ENCODE assay signal across 19 cellular contexts in the genomic region with DNA sequence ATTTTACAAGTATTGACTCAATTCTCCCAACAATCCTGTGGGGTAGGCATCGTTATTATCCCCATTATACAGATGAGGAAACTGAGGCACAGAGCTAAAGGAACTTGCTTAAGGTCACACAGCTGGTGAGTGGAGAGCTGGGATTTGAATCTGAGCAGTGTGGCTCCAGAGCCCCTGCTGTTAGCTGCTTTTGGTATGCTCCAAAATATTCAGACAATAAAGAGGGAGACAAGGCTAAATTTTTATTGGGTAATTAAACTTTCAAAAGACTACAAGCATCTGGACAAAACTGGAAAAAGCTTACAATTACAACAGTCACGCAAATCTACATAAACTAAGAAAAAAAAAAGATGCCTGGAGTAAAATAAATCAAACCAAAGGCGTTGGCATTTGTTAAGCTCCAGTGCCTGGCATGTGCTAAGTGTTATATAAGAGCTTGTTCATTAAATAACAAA. TPM values are rescaled to one million over a fixed set of nuclear protein-coding genes. Genes with fewer than 3 reads are reported as not detected.
DNase-seq lines count a peak whose midpoint lies in the region; ATAC-seq, FAIRE-seq and TF ChIP-seq lines count a peak whose summit lies in the region.
"Had no signal": no experiment of that assay in that cellular context is flagged by ENCODE, and none has a peak within 500 bp of the region (broad histone marks: within the 10 kb centered on the region; RNA-seq: fewer than 3 reads in every experiment).

No MANE protein-coding gene starts in this region.

- no peak overlapping the region for H3K9ac ChIP-seq in HUES48 (ENCODE audit: low read depth, low read length)
- H3K9ac ChIP-seq in H1 (replicated peaks in 1 of 4; ENCODE audit: extremely low read depth in 1 of 4, low read depth in 3 of 4, low read length in 3 of 4), result no peak overlapping the region
- H3K9ac ChIP-seq: KMS-11 had no signal

- H2AFZ ChIP-seq in H1 (ENCODE audit: low read length), result no peak overlapping the region

- no peak for TF ChIP-seq RAD21 in H1 (IDR thresholded peaks at IDR 0.05 in 1 of 2, conservative IDR thresholded peaks at IDR 0.05 in 1 of 2; ENCODE audit: low read depth in 2 of 2, low read length in 2 of 2)

- H2BK15ac ChIP-seq in H1 (ENCODE audit: low read length), result no peak overlapping the region

- no peak overlapping the region for H3K56ac ChIP-seq in H1 (replicated peaks; ENCODE audit: insufficient read length, low read depth, low read length)

- no peaks in the 10 kb centered on the region for H3K79me1 ChIP-seq in H1 (ENCODE audit: low read depth, low read length)

- H3K9me3 ChIP-seq in A673 (ENCODE audit: low read depth, low read length, poor library complexity, severe bottlenecking) (no peaks in the 10 kb centered on the region), HUES48 (ENCODE audit: control insufficient read depth, insufficient read depth, low read length) (no peaks in the 10 kb centered on the region), H1 (ENCODE audit: insufficient read depth in 2 of 2, low read depth in 1 of 2, low read length in 1 of 2) (no peaks in the 10 kb centered on the region)

- no peak for TF ChIP-seq EP300 in H1 (IDR thresholded peaks at IDR 0.05; ENCODE audit: borderline replicate concordance in 1 of 2, low read depth in 2 of 2, low read length in 2 of 2)

- 88% methylated on average over 3 of the region's 3 CpGs; no CpG with 5 or more reads in 1 of the 2 experiments for whole genome bisulfite sequencing in H1 (ENCODE audit: extremely low coverage in 1 of 2, insufficient coverage in 1 of 2, insufficient read length in 1 of 2, insufficient replicate concordance in 2 of 2, low coverage in 1 of 2, low lambda C conversion rate in 2 of 2, missing lambda C conversion rate in 1 of 2), 2 experiments

- no peak overlapping the region for H3K4me3 Mint-ChIP-seq in activated CD8-positive, alpha-beta T cell treated with anti-CD3 and anti-CD28 coated beads, Interleukin-2, amount 10 ng/mL, durations not matched to agents 7 days and 5 days
- H3K4me3 Mint-ChIP-seq: nephron progenitor cell; T-helper 2 cell treated with Interferon-gamma antibody and Interleukin-4, amounts not matched to agents 5 μg/mL and 100 μg/mL, for 36 hours had no signal

- H3K36me3 ChIP-seq in A673 (ENCODE audit: insufficient read depth, low read length, poor library complexity, severe bottlenecking) (no peaks in the 10 kb centered on the region), HUES48 (ENCODE audit: control insufficient read depth, insufficient read depth, low read length) (no peaks in the 10 kb centered on the region), H1 (ENCODE audit: control insufficient read depth in 2 of 4, insufficient read depth in 4 of 4, low read length in 3 of 4) (no peaks in the 10 kb centered on the region)

- no peak overlapping the region for H3K27ac Mint-ChIP-seq in activated CD8-positive, alpha-beta T cell treated with anti-CD3 and anti-CD28 coated beads, Interleukin-2, amount 10 ng/mL, durations not matched to agents 7 days and 5 days
- H3K27ac Mint-ChIP-seq: nephron progenitor cell; T-helper 2 cell treated with Interferon-gamma antibody and Interleukin-4, amounts not matched to agents 5 μg/mL and 100 μg/mL, for 36 hours had no signal

- H3K27me3 Mint-ChIP-seq in activated CD8-positive, alpha-beta T cell treated with anti-CD3 and anti-CD28 coated beads, Interleukin-2, amount 10 ng/mL, durations not matched to agents 7 days and 5 days (ENCODE audit: low read depth), result no peaks in the 10 kb centered on the region

- no peak overlapping the region for H2BK12ac ChIP-seq in H1 (ENCODE audit: low read depth, low read length)

- no peak for ATAC-seq in HG03196 (IDR thresholded peaks at IDR 0.05; ENCODE audit: unreplicated experiment)
- ATAC-seq in activated CD8-positive, alpha-beta T cell treated with anti-CD3 and anti-CD28 coated beads, Interleukin-2, amount 10 ng/mL, durations not matched to agents 7 days and 5 days, result no peak

- no peak overlapping the region for H4K5ac ChIP-seq in H1 (ENCODE audit: insufficient read length, low read depth, low read length)

- no peak overlapping the region for H3K27ac ChIP-seq in A673 (ENCODE audit: low read depth, low read length, poor library complexity, severe bottlenecking)
- peak overlapping the region; percentile 43 for H3K27ac ChIP-seq in HUES48 (ENCODE audit: low read depth, low read length)
- H3K27ac ChIP-seq in H1 (ENCODE audit: low read depth, low read length), result no peak overlapping the region
- H3K27ac ChIP-seq: KMS-11 had no signal

- peaks cover 0 to 2% of the 10 kb centered on the region in 2 experiments for H4K20me1 ChIP-seq in H1 (replicated peaks in 1 of 2; ENCODE audit: control insufficient read depth in 1 of 2, insufficient read depth in 2 of 2, low read length in 2 of 2)

- no peak overlapping the region for H2BK20ac ChIP-seq in H1 (ENCODE audit: low read length)

- H3K4me3 ChIP-seq in A673 (ENCODE audit: low read depth, low read length, poor library complexity, severe bottlenecking) (no peak overlapping the region), HUES48 (ENCODE audit: low read depth, low read length) (no peak overlapping the region), H1 (ENCODE audit: extremely low read depth in 1 of 4, insufficient read depth in 2 of 4, low read depth in 3 of 4, low read length in 4 of 4) (no peak overlapping the region)

- POLR2A ChIA-PET in A673 (lab: Charles Lee; ENCODE audit: low non-redundant PET) (no interaction called here), H1 (lab: Charles Lee; ENCODE audit: partially characterized antibody) (interaction anchor here (2.4 kb wide), 1 partner anchor 98 kb away, joined by 9 read pairs; no protein-coding TSS in a partner anchor)
- POLR2A ChIA-PET in activated CD8-positive, alpha-beta T cell treated with anti-CD3 and anti-CD28 coated beads, Interleukin-2, amount 10 ng/mL, durations not matched to agents 7 days and 5 days (lab: Charles Lee), result no interaction called here

- DNase-seq in A673 (ENCODE audit: low spot score) (peak; percentile 47), H1 (ENCODE audit: low read depth in 1 of 2, low spot score in 2 of 2) (no peak), renal cortical epithelial cell (ENCODE audit: low read depth) (peak; percentile 64), HPDE6-E6E7 (ENCODE audit: extremely low spot score) (no peak), NCI-H345 treated with DMSO at 0.1 percent for 48 hours (lab: John Stamatoyannopoulos, UW; ENCODE audit: unreplicated experiment) (no peak)
- no peak for DNase-seq in activated CD8-positive, alpha-beta T cell treated with anti-CD3 and anti-CD28 coated beads, Interleukin-2, amount 10 ng/mL, durations not matched to agents 7 days and 5 days
- DNase-seq: activated CD4-positive, CD25-positive, alpha-beta regulatory T cell treated with anti-CD3 and anti-CD28 coated beads, Interleukin-2, amount 50 U/mL, for 72 hours; activated naive CD4-positive, alpha-beta T cell treated with anti-CD3 and anti-CD28 coated beads, Interleukin-2, amount 50 U/mL, for 16 hours; foreskin melanocyte; mammary epithelial cell; NCI-H1105 treated with DMSO at 0.1 percent for 48 hours; nephron progenitor cell; SIG-M5; stimulated activated CD4-positive, alpha-beta T cell treated with anti-CD3 and anti-CD28 coated beads, Interleukin-4, amount 100 ng/mL, for 24 hours had no signal

- no peak overlapping the region for H4K91ac ChIP-seq in H1 (replicated peaks; ENCODE audit: insufficient read length, low read length)

- no peak for FAIRE-seq in H1 (lab: Jason Lieb, UNC)
- FAIRE-seq: urothelium cell line had no signal

- intact Hi-C loops in A673 (cut with micrococcal nuclease; ENCODE audit: unreplicated experiment), result loop anchor here (10.0 kb wide), 1 partner anchor 171 kb away; no protein-coding TSS in a partner anchor

- H2BK120ac ChIP-seq in H1 (replicated peaks; ENCODE audit: low read depth, low read length), result no peak overlapping the region

- CTCF ChIA-PET in A673 (lab: Charles Lee), result interaction anchor here (0.8 kb wide), 1 partner anchor 208 kb away, joined by 3 read pairs; no protein-coding TSS in a partner anchor
- CTCF ChIA-PET in H1 (lab: Charles Lee; ENCODE audit: partially characterized antibody), result interaction anchor here (0.6 to 5.9 kb wide), 32 partner anchors 9 to 324 kb away, joined by 3 to 54 read pairs (median 5); a partner anchor contains a TSS
- CTCF ChIA-PET in activated CD8-positive, alpha-beta T cell treated with anti-CD3 and anti-CD28 coated beads, Interleukin-2, amount 10 ng/mL, durations not matched to agents 7 days and 5 days (lab: Charles Lee), result interaction anchor here (0.9 to 2.8 kb wide), 12 partner anchors 9 to 184 kb away, joined by 3 to 12 read pairs (median 5); a partner anchor contains a TSS

- no peak for TF ChIP-seq POLR2A in H1 (IDR thresholded peaks at IDR 0.05; ENCODE audit: control extremely low read depth in 1 of 2, low read depth in 2 of 2, low read length in 2 of 2)

- no peak overlapping the region for H3K4ac ChIP-seq in H1 (replicated peaks; ENCODE audit: insufficient read length, low read depth, low read length)

- H3K4me2 ChIP-seq in H1 (ENCODE audit: insufficient read depth in 1 of 2, low read depth in 2 of 2, low read length in 2 of 2), result no peak overlapping the region
- H3K4me2 ChIP-seq: KMS-11 had no signal

- no peak overlapping the region for H2AK5ac ChIP-seq in H1 (ENCODE audit: low read depth, low read length)

- no peaks in the 10 kb centered on the region for H3K23me2 ChIP-seq in H1 (ENCODE audit: low read depth, low read length)

- H3K4me1 ChIP-seq in A673 (ENCODE audit: insufficient read depth, low read length, poor library complexity, severe bottlenecking), result peaks cover 6% of the 10 kb centered on the region
- H3K4me1 ChIP-seq in HUES48 (ENCODE audit: control insufficient read depth, insufficient read depth, low read length), result peaks cover 14% of the 10 kb centered on the region
- H3K4me1 ChIP-seq in H1 (replicated peaks in 1 of 4; ENCODE audit: control insufficient read depth in 3 of 4, insufficient read depth in 4 of 4, low read length in 3 of 4), result peaks cover 0 to 11% (median 4%) of the 10 kb centered on the region in 4 experiments; a peak in 5 of 7 replicates

- H4K8ac ChIP-seq in H1 (ENCODE audit: extremely low read depth, insufficient read depth, low read length), result no peak overlapping the region

- no peak overlapping the region for H3K18ac ChIP-seq in H1 (ENCODE audit: extremely low read depth, low read length)

- no peaks in the 10 kb centered on the region for H3K9me3 Mint-ChIP-seq in activated CD8-positive, alpha-beta T cell treated with anti-CD3 and anti-CD28 coated beads, Interleukin-2, amount 10 ng/mL, durations not matched to agents 7 days and 5 days (ENCODE audit: insufficient read depth)
- H3K9me3 Mint-ChIP-seq: nephron progenitor cell; T-helper 2 cell treated with Interferon-gamma antibody and Interleukin-4, amounts not matched to agents 5 μg/mL and 100 μg/mL, for 36 hours had no signal

- no peaks in the 10 kb centered on the region for H3K36me3 Mint-ChIP-seq in activated CD8-positive, alpha-beta T cell treated with anti-CD3 and anti-CD28 coated beads, Interleukin-2, amount 10 ng/mL, durations not matched to agents 7 days and 5 days (ENCODE audit: low read depth)

- no peak overlapping the region for H3K23ac ChIP-seq in H1 (ENCODE audit: insufficient read length)

- no peak overlapping the region for H2BK5ac ChIP-seq in H1 (ENCODE audit: low read depth, low read length)

- no peaks in the 10 kb centered on the region for H3K27me3 ChIP-seq in A673 (replicated peaks; ENCODE audit: insufficient read depth, low read depth, low read length, poor library complexity)
- H3K27me3 ChIP-seq in HUES48 (ENCODE audit: control insufficient read depth, insufficient read depth, low read length), result no peaks in the 10 kb centered on the region
- H3K27me3 ChIP-seq in H1 (replicated peaks in 1 of 4; ENCODE audit: control insufficient read depth in 3 of 4, extremely low read depth in 1 of 4, insufficient read depth in 3 of 4, low read length in 3 of 4), result no peaks in the 10 kb centered on the region; a peak in 2 of 7 replicates

- no TSS peak for BruUV-seq in A673 (replicated peaks; lab: Mats Ljungman, UMichigan)

- no peaks in the 10 kb centered on the region for H3K79me2 ChIP-seq in H1 (ENCODE audit: control insufficient read depth in 1 of 2, insufficient read depth in 2 of 2, low read length in 2 of 2)

- TF ChIP-seq CTCF in A673 (conservative IDR thresholded peaks at IDR 0.05; ENCODE audit: low read depth, low read length), result no peak
- TF ChIP-seq CTCF in H1 (IDR thresholded peaks at IDR 0.05; ENCODE audit: control extremely low read depth in 1 of 3, insufficient read depth in 1 of 3, low read depth in 1 of 3, low read length in 3 of 3), result no peak

- H3K4me1 Mint-ChIP-seq in activated CD8-positive, alpha-beta T cell treated with anti-CD3 and anti-CD28 coated beads, Interleukin-2, amount 10 ng/mL, durations not matched to agents 7 days and 5 days (ENCODE audit: low read depth), result peaks cover 26% of the 10 kb centered on the region

- H3K14ac ChIP-seq in H1 (ENCODE audit: insufficient read length), result no peak overlapping the region

RNA-seq across cellular contexts. Expression of a gene that starts 27.7 kb away (rescaled TPM):
- total RNA-seq in A673 (2021) (0.55 TPM in 1 of 2 replicates, not detected in the other), renal cortical epithelial cell (0.17 and 2.8 TPM in 2 replicates)
- total RNA-seq in H1 (2021; fragmentation: NEBNext Ultra II Directional; extraction: Animal tissue kit (Norgen Biotek cat#: 25700)), result not detected in 2 replicates
- 0.06 and 0.09 TPM in 2 replicates for polyA plus RNA-seq in H1 (2011; rRNA removed)
- polyA plus RNA-seq in H1 (2011; cell fraction: cytosol; rRNA removed), result 0.47 TPM
- polyA plus RNA-seq in H1 (2011; cell fraction: nucleus; rRNA removed), result 0.63 TPM
- 0.17 to 0.50 TPM in 2 of 4 replicates, not detected in the others for polyA plus RNA-seq in H1 (2012, experiment 1 of 2)
- polyA plus RNA-seq in H1 (2012, experiment 2 of 2), result not detected
- 0.34 TPM for polyA plus RNA-seq in H1 (2013, experiment 1 of 2)
- polyA plus RNA-seq in H1 (2013, experiment 2 of 2), result 0.40 TPM
- polyA minus RNA-seq in H1 (2011; rRNA and poly(A)+ RNA removed), result 0.19 TPM in 1 of 2 replicates, not detected in the other
- not detected for polyA minus RNA-seq in H1 (2011; cell fraction: cytosol; rRNA and poly(A)+ RNA removed)
- not detected for polyA minus RNA-seq in H1 (2011; cell fraction: nucleus; rRNA and poly(A)+ RNA removed)
- under 1 TPM in 1 of 2 experiments, not detected in 1; 0.63 TPM for total RNA-seq in activated CD8-positive, alpha-beta T cell treated with anti-CD3 and anti-CD28 coated beads, Interleukin-2, amount 10 ng/mL, durations not matched to agents 7 days and 5 days

RNA-seq across cellular contexts. Expression of a gene that starts 42.7 kb away (rescaled TPM):
- not detected in 2 replicates for total RNA-seq in A673 (2021)
- total RNA-seq in H1 (2021; fragmentation: NEBNext Ultra II Directional; extraction: Animal tissue kit (Norgen Biotek cat#: 25700)), result not detected in 2 replicates
- polyA plus RNA-seq in H1 (2011; rRNA removed), result 0.16 and 0.18 TPM in 2 replicates
- polyA plus RNA-seq in H1 (2011; cell fraction: cytosol; rRNA removed), result 0.45 TPM
- polyA plus RNA-seq in H1 (2011; cell fraction: nucleus; rRNA removed), result 1.0 TPM
- 0.11 to 0.64 TPM (median 0.47 TPM) in 3 of 4 replicates, not detected in the other for polyA plus RNA-seq in H1 (2012, experiment 1 of 2)
- polyA plus RNA-seq in H1 (2012, experiment 2 of 2), result not detected
- polyA plus RNA-seq in H1 (2013, experiment 1 of 2), result 0.08 TPM
- 0.24 TPM for polyA plus RNA-seq in H1 (2013, experiment 2 of 2)
- 0.50 TPM in 1 of 2 replicates, not detected in the other for polyA minus RNA-seq in H1 (2011; rRNA and poly(A)+ RNA removed)
- not detected for polyA minus RNA-seq in H1 (2011; cell fraction: cytosol; rRNA and poly(A)+ RNA removed)
- polyA minus RNA-seq in H1 (2011; cell fraction: nucleus; rRNA and poly(A)+ RNA removed), result not detected
- not detected in 2 replicates for total RNA-seq in renal cortical epithelial cell
- not detected for total RNA-seq in activated CD8-positive, alpha-beta T cell treated with anti-CD3 and anti-CD28 coated beads, Interleukin-2, amount 10 ng/mL, durations not matched to agents 7 days and 5 days
- total RNA-seq: mammary epithelial cell had no signal
- polyA plus RNA-seq: mammary epithelial cell had no signal

RNA-seq across cellular contexts. Expression of a gene that starts 59.0 kb away (rescaled TPM):
- total RNA-seq in A673 (2021) (40.9 and 50.6 TPM in 2 replicates), renal cortical epithelial cell (367 and 566 TPM in 2 replicates)
- total RNA-seq in H1 (2021; fragmentation: NEBNext Ultra II Directional; extraction: Animal tissue kit (Norgen Biotek cat#: 25700)), result 94.7 and 95.4 TPM in 2 replicates
- 33.5 and 67.3 TPM in 2 replicates for polyA plus RNA-seq in H1 (2011; rRNA removed)
- 106 TPM for polyA plus RNA-seq in H1 (2011; cell fraction: cytosol; rRNA removed)
- 7.9 TPM for polyA plus RNA-seq in H1 (2011; cell fraction: nucleus; rRNA removed)
- polyA plus RNA-seq in H1 (2012, experiment 1 of 2), result 60.1 to 100 TPM (median 79.3 TPM) in 4 replicates
- polyA plus RNA-seq in H1 (2012, experiment 2 of 2), result 55.6 TPM
- polyA plus RNA-seq in H1 (2013, experiment 1 of 2), result 97.9 TPM
- 106 TPM for polyA plus RNA-seq in H1 (2013, experiment 2 of 2)
- 22.6 and 37.3 TPM in 2 replicates for polyA minus RNA-seq in H1 (2011; rRNA and poly(A)+ RNA removed)
- 27.4 TPM for polyA minus RNA-seq in H1 (2011; cell fraction: cytosol; rRNA and poly(A)+ RNA removed)
- polyA minus RNA-seq in H1 (2011; cell fraction: nucleus; rRNA and poly(A)+ RNA removed), result 17.6 TPM
- 10 to 100 TPM; 55.3 to 57.9 TPM for total RNA-seq in activated CD8-positive, alpha-beta T cell treated with anti-CD3 and anti-CD28 coated beads, Interleukin-2, amount 10 ng/mL, durations not matched to agents 7 days and 5 days

RNA-seq across cellular contexts. Expression of a gene that starts 60.0 kb away (rescaled TPM):
- total RNA-seq in A673 (2021) (not detected in 2 replicates), renal cortical epithelial cell (not detected in 2 replicates)
- total RNA-seq in H1 (2021; fragmentation: NEBNext Ultra II Directional; extraction: Animal tissue kit (Norgen Biotek cat#: 25700)), result not detected in 2 replicates
- polyA plus RNA-seq in H1 (2011; rRNA removed), result 0.02 TPM in 1 of 2 replicates, not detected in the other
- not detected for polyA plus RNA-seq in H1 (2011; cell fraction: cytosol; rRNA removed)
- polyA plus RNA-seq in H1 (2011; cell fraction: nucleus; rRNA removed), result not detected
- not detected in 4 replicates for polyA plus RNA-seq in H1 (2012, experiment 1 of 2)
- polyA plus RNA-seq in H1 (2012, experiment 2 of 2), result not detected
- not detected for polyA plus RNA-seq in H1 (2013, experiment 1 of 2)
- polyA plus RNA-seq in H1 (2013, experiment 2 of 2), result not detected
- polyA minus RNA-seq in H1 (2011; rRNA and poly(A)+ RNA removed), result not detected in 2 replicates
- not detected for polyA minus RNA-seq in H1 (2011; cell fraction: cytosol; rRNA and poly(A)+ RNA removed)
- not detected for polyA minus RNA-seq in H1 (2011; cell fraction: nucleus; rRNA and poly(A)+ RNA removed)
- not detected for total RNA-seq in activated CD8-positive, alpha-beta T cell treated with anti-CD3 and anti-CD28 coated beads, Interleukin-2, amount 10 ng/mL, durations not matched to agents 7 days and 5 days
- total RNA-seq: mammary epithelial cell had no signal
- polyA plus RNA-seq: mammary epithelial cell had no signal

Comparison
In these comparisons a context has a peak if more than half of its experiments do, and no peak if none do; other contexts are left out.
1. DNase-seq: peak in A673 (single experiment) and renal cortical epithelial cell (single experiment); none in H1 (0 of 2), HPDE6-E6E7 (single experiment), activated CD8-positive, alpha-beta T cell treated with anti-CD3 and anti-CD28 coated beads, Interleukin-2, amount 10 ng/mL, durations not matched to agents 7 days and 5 days (single experiment) and NCI-H345 treated with DMSO at 0.1 percent for 48 hours (single experiment).